ENCODE assay signal across 16 cellular contexts in the genomic region with DNA sequence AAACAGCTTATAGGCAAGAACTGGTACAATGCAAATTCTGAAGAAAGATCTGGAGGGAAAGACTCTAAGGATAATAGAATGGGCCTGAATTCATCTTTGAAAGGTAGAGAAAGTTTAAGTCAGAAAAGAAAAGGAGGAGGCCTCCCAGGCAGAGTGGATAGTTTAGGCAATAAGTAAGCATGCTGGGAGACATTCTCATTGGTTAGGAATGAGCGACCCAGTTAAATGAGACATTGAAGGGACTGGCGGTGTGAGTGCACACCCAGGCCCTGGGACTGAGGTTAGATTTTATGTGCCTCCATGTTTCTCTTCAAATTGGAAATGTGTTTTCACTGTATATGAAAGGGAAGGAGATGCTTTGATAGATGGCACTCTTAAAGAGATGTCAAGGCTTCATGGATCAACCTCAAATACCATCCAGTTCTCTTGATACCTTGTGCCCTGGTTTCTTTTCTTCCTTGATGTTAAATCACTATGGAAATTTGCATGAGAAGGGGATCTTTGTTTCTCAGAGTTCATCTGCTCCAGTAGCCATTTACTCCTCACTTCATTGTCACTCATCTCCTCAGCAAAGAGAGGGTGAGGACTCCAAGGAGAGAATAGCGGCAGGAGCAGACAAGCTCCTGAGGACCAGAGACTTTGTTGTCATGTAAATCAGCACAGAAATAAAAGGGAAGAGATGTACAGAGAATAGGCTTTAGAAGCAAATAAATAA.
A peak's percentile ranks its signal among the peaks of the same experiment; 100 is the strongest.
DNase-seq lines count a peak whose midpoint lies in the region; ATAC-seq and TF ChIP-seq lines count a peak whose summit lies in the region.
"Had no signal": no experiment of that assay in that cellular context is flagged by ENCODE, and none has a peak within 500 bp of the region (broad histone marks: within the 10 kb centered on the region; RNA-seq: fewer than 3 reads in every experiment).

No MANE protein-coding gene starts in this region.

- no peaks in the 10 kb centered on the region for H3K36me3 ChIP-seq in IMR-90 (ENCODE audit: control insufficient read depth, insufficient read depth, low read length)
- no peaks in the 10 kb centered on the region for H3K36me3 ChIP-seq in smooth muscle cell (ENCODE audit: low read depth)
- H3K36me3 ChIP-seq in effector memory CD4-positive, alpha-beta T cell (ENCODE audit: control insufficient read depth, insufficient read depth, low read length), result no peaks in the 10 kb centered on the region
- H3K36me3 ChIP-seq: BE2C had no signal

- ATAC-seq in IMR-90 (ENCODE audit: low read depth) (no peak), HG03565 (IDR thresholded peaks at IDR 0.05; ENCODE audit: unreplicated experiment) (no peak)
- ATAC-seq: CD8-positive, alpha-beta T cell had no signal

- no peak overlapping the region; the same call in 2 of the 3 replicates for H2BK15ac ChIP-seq in IMR-90 (ENCODE audit: low read depth, low read length)

- H2AK5ac ChIP-seq in IMR-90 (ENCODE audit: low read depth, low read length), result 0 out of 2 replicates have a peak overlapping the region, but pooled peaks have one; percentile 13

- H3K27me3 Mint-ChIP-seq in chondrocyte (ENCODE audit: low read depth), result no peaks in the 10 kb centered on the region

- CTCF ChIA-PET in IMR-90 (lab: Yijun Ruan, JAX), result no interaction called here

- peak overlapping the region; percentile 38 for H2AFZ ChIP-seq in IMR-90 (replicated peaks; ENCODE audit: low read length, poor library complexity)
- H2AFZ ChIP-seq in smooth muscle cell (ENCODE audit: low read depth), result peak overlapping the region; percentile 50
- H2AFZ ChIP-seq: PC-9 had no signal

- peak overlapping the region; percentile 52; the same call in 1 of the 2 replicates for H3K23ac ChIP-seq in IMR-90 (ENCODE audit: low read depth, low read length)

- H4K8ac ChIP-seq in IMR-90 (ENCODE audit: low read depth in 2 of 2, low read length in 2 of 2), result peak overlapping the region in 1 of 2 experiments; percentile 48; a peak in 1 of 4 replicates

- H2BK5ac ChIP-seq in IMR-90 (ENCODE audit: low read depth, low read length, poor library complexity, severe bottlenecking), result no peak overlapping the region

- H3K4me1 Mint-ChIP-seq in chondrocyte (ENCODE audit: low read depth), result peaks cover 56% of the 10 kb centered on the region

- H3K9ac ChIP-seq in IMR-90 (ENCODE audit: low read depth, low read length), result no peak overlapping the region
- H3K9ac ChIP-seq in smooth muscle cell (ENCODE audit: low read depth), result no peak overlapping the region

- H3K27me3 ChIP-seq in IMR-90 (ENCODE audit: control insufficient read depth, insufficient read depth, low read length) (no peaks in the 10 kb centered on the region), smooth muscle cell (ENCODE audit: low read depth) (no peaks in the 10 kb centered on the region)
- no peaks in the 10 kb centered on the region for H3K27me3 ChIP-seq in effector memory CD4-positive, alpha-beta T cell (replicated peaks; ENCODE audit: control insufficient read depth, insufficient read depth, low read length, poor library complexity, severe bottlenecking)
- H3K27me3 ChIP-seq: BE2C had no signal

- TF ChIP-seq CTCF in IMR-90 (conservative IDR thresholded peaks at IDR 0.05; ENCODE audit: low read depth, low read length) (no peak), chondrocyte (IDR thresholded peaks at IDR 0.05) (no peak), foreskin fibroblast (IDR thresholded peaks at IDR 0.05; ENCODE audit: low read depth, low read length) (no peak), smooth muscle cell (IDR thresholded peaks at IDR 0.05; ENCODE audit: borderline replicate concordance, insufficient read depth, poor library complexity, severe bottlenecking) (no peak), GM13977 (IDR thresholded peaks at IDR 0.05; ENCODE audit: extremely low read depth, insufficient read depth, missing control alignments) (no peak)

- H4K20me1 ChIP-seq in IMR-90 (ENCODE audit: insufficient read depth, low read length) (no peaks in the 10 kb centered on the region), smooth muscle cell (ENCODE audit: low read depth) (no peaks in the 10 kb centered on the region)

- in situ Hi-C loops in IMR-90 (cut with MboI; ENCODE audit: low sequenced_read_pairs), result no loop called here
- in situ Hi-C loops in GM13977 (cut with MboI; ENCODE audit: low pct_unique_long_range_greater_than_20kb, low sequenced_read_pairs, unreplicated experiment), result no loop called here

- H3K9me1 ChIP-seq in IMR-90 (ENCODE audit: insufficient read depth, low read length), result peaks cover 5% of the 10 kb centered on the region

- H3K9me3 ChIP-seq in IMR-90 (ENCODE audit: control insufficient read depth, insufficient read depth, low read length) (no peaks in the 10 kb centered on the region), smooth muscle cell (replicated peaks; ENCODE audit: low read depth) (no peaks in the 10 kb centered on the region)
- no peaks in the 10 kb centered on the region for H3K9me3 ChIP-seq in effector memory CD4-positive, alpha-beta T cell (ENCODE audit: control insufficient read depth, low read length)
- H3K9me3 ChIP-seq: BE2C had no signal

- dilution Hi-C loops in IMR-90 (cut with HindIII; ENCODE audit: low sequenced_read_pairs, unreplicated experiment), result no loop called here

- H2BK120ac ChIP-seq in IMR-90 (ENCODE audit: low read depth, low read length), result peak overlapping the region; percentile 25; the same call in 1 of the 2 replicates

- H4K91ac ChIP-seq in IMR-90 (ENCODE audit: insufficient read depth, low read depth, low read length), result no peak overlapping the region

- no peaks in the 10 kb centered on the region for H3F3A ChIP-seq in smooth muscle cell (ENCODE audit: low read depth)

- H3K18ac ChIP-seq in IMR-90 (ENCODE audit: low read depth, low read length), result no peak overlapping the region

- H3K36me3 Mint-ChIP-seq in chondrocyte (ENCODE audit: low read depth), result no peaks in the 10 kb centered on the region
- H3K36me3 Mint-ChIP-seq: CD8-positive, alpha-beta T cell had no signal

- peak overlapping the region; percentile 32; the same call in 1 of the 2 replicates for H3K4ac ChIP-seq in IMR-90 (ENCODE audit: low read depth, low read length)

- H2AK9ac ChIP-seq in IMR-90 (replicated peaks; ENCODE audit: low read depth, low read length, poor library complexity), result no peak overlapping the region

- H3K4me3 ChIP-seq in IMR-90 (ENCODE audit: insufficient read depth, low read depth, low read length), result no peak overlapping the region
- H3K4me3 ChIP-seq in foreskin fibroblast (ENCODE audit: low read depth in 1 of 2, low read length in 2 of 2), result no peak overlapping the region
- no peak overlapping the region for H3K4me3 ChIP-seq in smooth muscle cell
- no peak overlapping the region for H3K4me3 ChIP-seq in effector memory CD4-positive, alpha-beta T cell (ENCODE audit: insufficient read depth, low read depth, low read length, poor library complexity, severe bottlenecking)
- H3K4me3 ChIP-seq: PC-9 had no signal

- H3K27ac ChIP-seq in IMR-90 (ENCODE audit: insufficient read depth, low read length) (no peak overlapping the region), smooth muscle cell (ENCODE audit: low read depth) (no peak overlapping the region)
- H3K27ac ChIP-seq in effector memory CD4-positive, alpha-beta T cell (ENCODE audit: insufficient read depth, low read length, poor library complexity, severe bottlenecking), result no peak overlapping the region
- H3K27ac ChIP-seq: PC-9 had no signal

- TF ChIP-seq RAD21 in IMR-90 (IDR thresholded peaks at IDR 0.05; ENCODE audit: low read length), result no peak

- H3K4me1 ChIP-seq in IMR-90 (ENCODE audit: control insufficient read depth, insufficient read depth, low read length) (peaks cover 4% of the 10 kb centered on the region), smooth muscle cell (ENCODE audit: low read depth) (no peaks in the 10 kb centered on the region)
- no peaks in the 10 kb centered on the region for H3K4me1 ChIP-seq in effector memory CD4-positive, alpha-beta T cell (ENCODE audit: control insufficient read depth, insufficient read depth, low read length, poor library complexity, severe bottlenecking)
- H3K4me1 ChIP-seq: BE2C had no signal

- peak overlapping the region; percentile 66 for H3K14ac ChIP-seq in IMR-90 (replicated peaks; ENCODE audit: low read depth, low read length)

- H4K5ac ChIP-seq in IMR-90 (ENCODE audit: low read depth, low read length), result no peak overlapping the region

- H3K79me2 ChIP-seq in smooth muscle cell (ENCODE audit: low read depth), result no peaks in the 10 kb centered on the region

- 0 out of 2 replicates have a peak overlapping the region, but pooled peaks have one; percentile 13 for H2BK20ac ChIP-seq in IMR-90 (ENCODE audit: low read depth, low read length)

- no peak overlapping the region for H3K4me3 Mint-ChIP-seq in chondrocyte (ENCODE audit: unreplicated experiment)
- H3K4me3 Mint-ChIP-seq: CD8-positive, alpha-beta T cell had no signal

- H3K27ac Mint-ChIP-seq in chondrocyte (ENCODE audit: unreplicated experiment), result peak overlapping the region; percentile 45
- H3K27ac Mint-ChIP-seq: CD8-positive, alpha-beta T cell had no signal

- no peak overlapping the region for H3K56ac ChIP-seq in IMR-90 (ENCODE audit: extremely low read depth, insufficient read depth, low read length)

- POLR2A ChIA-PET in IMR-90 (lab: Charles Lee; ENCODE audit: unreplicated experiment), result no interaction called here

- DNase-seq in IMR-90, result peak; percentile 34
- no peak for DNase-seq in chondrocyte (ENCODE audit: low spot score)
- peak; percentile 6 to 43 for DNase-seq in foreskin fibroblast
- no peak for DNase-seq in smooth muscle cell (lab: John Stamatoyannopoulos, UW; ENCODE audit: unreplicated experiment)
- DNase-seq in effector memory CD4-positive, alpha-beta T cell, result no peak
- DNase-seq in GM13977 (ENCODE audit: low spot score), result no peak
- DNase-seq: BE2C; CD8-positive, alpha-beta T cell; DMS 273 treated with DMSO at 0.1 percent for 48 hours; KBM-7; NCI-H1048; NCI-H1694; NCI-H345; NCI-H69; PC-9 had no signal

- intact Hi-C loops in IMR-90 (cut with micrococcal nuclease), result no loop called here

- TF ChIP-seq POLR2A in IMR-90 (IDR thresholded peaks at IDR 0.05; ENCODE audit: low read depth, low read length), result no peak

- H3K4me2 ChIP-seq in IMR-90 (ENCODE audit: low read depth, low read length) (no peak overlapping the region), smooth muscle cell (peak overlapping the region; percentile 12)
- H3K4me2 ChIP-seq: PC-9 had no signal

- 83% methylated on average over 2 of the region's 3 CpGs; no CpG with 5 or more reads in 1 of the 2 experiments for WGBS in IMR-90 (ENCODE audit: extremely low coverage in 2 of 2, insufficient read length in 1 of 2), 2 experiments
- WGBS in smooth muscle cell (ENCODE audit: low lambda C conversion rate), result 87% methylated on average over 3 of the region's 3 CpGs

- peaks cover 5% of the 10 kb centered on the region for H3K9me3 Mint-ChIP-seq in chondrocyte (ENCODE audit: low read depth)

- no TSS peak for BruUV-seq in IMR-90 (replicated peaks; lab: Mats Ljungman, UMichigan)

- H3K79me1 ChIP-seq in IMR-90 (ENCODE audit: low read depth in 1 of 2, low read length in 2 of 2), result no peaks in the 10 kb centered on the region

TF ChIP-seq in IMR-90, 13 proteins besides CTCF, POLR2A, EP300 and RAD21 (continues in another document):
- no peak for TF ChIP-seq SMC3 (IDR thresholded peaks at IDR 0.05; ENCODE audit: low read depth, low read length)
- no peak for TF ChIP-seq RFX5 (IDR thresholded peaks at IDR 0.05; ENCODE audit: low read depth, low read length)
- TF ChIP-seq NFE2L2 (IDR thresholded peaks at IDR 0.05; ENCODE audit: low read depth, low read length), result no peak
- no peak for TF ChIP-seq MAZ (IDR thresholded peaks at IDR 0.05; ENCODE audit: borderline replicate concordance, low read depth, low read length)

Comparison
In these comparisons a context has a peak if more than half of its experiments do, and no peak if none do; other contexts are left out.
1. DNase-seq: peak in IMR-90 (single experiment) and foreskin fibroblast (2 of 2); none in chondrocyte (single experiment), smooth muscle cell (single experiment), effector memory CD4-positive, alpha-beta T cell (0 of 3) and GM13977 (single experiment).